9 cellular contexts compared by ENCODE assay signal in genomic region chr10:68871105-68871711, GRCh38. TPM values are rescaled to one million over a fixed set of nuclear protein-coding genes. Genes with fewer than 3 reads are reported as not detected.
A peak's percentile ranks its signal among the peaks of the same experiment; 100 is the strongest.
DNase-seq lines count a peak whose midpoint lies in the region; ATAC-seq, FAIRE-seq and TF ChIP-seq lines count a peak whose summit lies in the region.
"Had no signal": no experiment of that assay in that cellular context is flagged by ENCODE, and none has a peak within 500 bp of the region (broad histone marks: within the 10 kb centered on the region; RNA-seq: fewer than 3 reads in every experiment).

No MANE protein-coding gene starts in this region.

- peak; percentile 11 for ATAC-seq in activated CD8-positive, alpha-beta T cell treated with anti-CD3 and anti-CD28 coated beads for 36 hours
- no peak for ATAC-seq in activated CD8-positive, alpha-beta T cell treated with anti-CD3 and anti-CD28 coated beads, Interleukin-2, amount 10 ng/mL, durations not matched to agents 7 days and 5 days
- peak; percentile 43 for ATAC-seq in WTC11
- ATAC-seq: stimulated activated naive B cell treated with anti-CD40 and anti-IgM and Interleukin-4, amounts not matched to agents 10 μg/mL and 1 μg/mL and 100 μg/mL, for 72 hours had no signal

- H3K27ac ChIP-seq in iPS-18a (ENCODE audit: low read length) (peak overlapping the region; percentile 14), tibial artery (peak overlapping the region; percentile 42 to 50)

- no peaks in the 10 kb centered on the region for H3K27me3 Mint-ChIP-seq in activated CD8-positive, alpha-beta T cell treated with anti-CD3 and anti-CD28 coated beads for 36 hours
- no peaks in the 10 kb centered on the region for H3K27me3 Mint-ChIP-seq in activated CD8-positive, alpha-beta T cell treated with anti-CD3 and anti-CD28 coated beads, Interleukin-2, amount 10 ng/mL, durations not matched to agents 7 days and 5 days (ENCODE audit: low read depth)
- H3K27me3 Mint-ChIP-seq in WTC11 (ENCODE audit: low read depth) = peaks cover 13% of the 10 kb centered on the region
- H3K27me3 Mint-ChIP-seq: stimulated activated naive B cell treated with anti-CD40 and anti-IgM and Interleukin-4, amounts not matched to agents 10 μg/mL and 1 μg/mL and 100 μg/mL, for 72 hours had no signal

- H3K9me3 ChIP-seq in iPS-18a (ENCODE audit: control insufficient read depth, low read depth, low read length) = peaks cover 13% of the 10 kb centered on the region
- no peaks in the 10 kb centered on the region for H3K9me3 ChIP-seq in tibial artery

- H3K9ac ChIP-seq in iPS-18a (ENCODE audit: low read length) = no peak overlapping the region

- peak overlapping the region; percentile 1 for H3K4me3 ChIP-seq in iPS-18a (ENCODE audit: low read length)
- no peak overlapping the region for H3K4me3 ChIP-seq in tibial artery

- CTCF ChIA-PET in activated CD8-positive, alpha-beta T cell treated with anti-CD3 and anti-CD28 coated beads for 36 hours (lab: Charles Lee) = interaction anchor here (0.9 kb wide), 1 partner anchor 72 kb away, joined by 3 read pairs; no protein-coding TSS in a partner anchor
- CTCF ChIA-PET in activated CD8-positive, alpha-beta T cell treated with anti-CD3 and anti-CD28 coated beads, Interleukin-2, amount 10 ng/mL, durations not matched to agents 7 days and 5 days (lab: Charles Lee) = interaction anchor here (0.9 to 1.3 kb wide), 3 partner anchors 18 to 134 kb away, joined by 3 to 5 read pairs (median 3); partner anchors contain the start of gene STOX1
- CTCF ChIA-PET in WTC11 (lab: Charles Lee) = interaction anchor here (0.5 to 1.1 kb wide), 5 partner anchors 9 to 218 kb away, joined by 3 to 7 read pairs (median 5); partner anchors contain the start of gene STOX1

- H3K4me1 Mint-ChIP-seq in activated CD8-positive, alpha-beta T cell treated with anti-CD3 and anti-CD28 coated beads for 36 hours (ENCODE audit: low read depth) = peaks cover 11% of the 10 kb centered on the region
- H3K4me1 Mint-ChIP-seq in activated CD8-positive, alpha-beta T cell treated with anti-CD3 and anti-CD28 coated beads, Interleukin-2, amount 10 ng/mL, durations not matched to agents 7 days and 5 days (ENCODE audit: low read depth) = peaks cover 11% of the 10 kb centered on the region
- peaks cover 28% of the 10 kb centered on the region for H3K4me1 Mint-ChIP-seq in WTC11
- H3K4me1 Mint-ChIP-seq: stimulated activated naive B cell treated with anti-CD40 and anti-IgM and Interleukin-4, amounts not matched to agents 10 μg/mL and 1 μg/mL and 100 μg/mL, for 72 hours had no signal

- no peak overlapping the region for H3K4me3 Mint-ChIP-seq in activated CD8-positive, alpha-beta T cell treated with anti-CD3 and anti-CD28 coated beads for 36 hours
- no peak overlapping the region for H3K4me3 Mint-ChIP-seq in activated CD8-positive, alpha-beta T cell treated with anti-CD3 and anti-CD28 coated beads, Interleukin-2, amount 10 ng/mL, durations not matched to agents 7 days and 5 days
- H3K4me3 Mint-ChIP-seq in WTC11 = peak overlapping the region; percentile 20; the same call in 1 of the 2 replicates
- H3K4me3 Mint-ChIP-seq: stimulated activated naive B cell treated with anti-CD40 and anti-IgM and Interleukin-4, amounts not matched to agents 10 μg/mL and 1 μg/mL and 100 μg/mL, for 72 hours had no signal

- no peaks in the 10 kb centered on the region for H3K27me3 ChIP-seq in iPS-18a (ENCODE audit: control insufficient read depth, insufficient read depth, low read length)
- no peaks in the 10 kb centered on the region for H3K27me3 ChIP-seq in tibial artery

- POLR2A ChIA-PET in activated CD8-positive, alpha-beta T cell treated with anti-CD3 and anti-CD28 coated beads for 36 hours (lab: Charles Lee) = no interaction called here
- POLR2A ChIA-PET in activated CD8-positive, alpha-beta T cell treated with anti-CD3 and anti-CD28 coated beads, Interleukin-2, amount 10 ng/mL, durations not matched to agents 7 days and 5 days (lab: Charles Lee) = interaction anchor here (0.6 to 1.5 kb wide), 3 partner anchors 29 to 84 kb away, joined by 3 read pairs; partner anchors contain the start of genes DDX21 and DDX50
- POLR2A ChIA-PET in WTC11 (lab: Charles Lee) = no interaction called here

- DNase-seq in activated CD8-positive, alpha-beta T cell treated with anti-CD3 and anti-CD28 coated beads for 36 hours = no peak
- DNase-seq in activated CD8-positive, alpha-beta T cell treated with anti-CD3 and anti-CD28 coated beads, Interleukin-2, amount 10 ng/mL, durations not matched to agents 7 days and 5 days = no peak
- DNase-seq in WTC11 (ENCODE audit: low spot score) (no peak), tibial artery (no peak), posterior vena cava (ENCODE audit: low spot score) (no peak), NCI-H526 (lab: John Stamatoyannopoulos, UW) (no peak), HTR-8/SVneo (ENCODE audit: insufficient read length, low spot score) (no peak)
- DNase-seq: stimulated activated naive B cell treated with anti-CD40 and anti-IgM and Interleukin-4, amounts not matched to agents 10 μg/mL and 1 μg/mL and 100 μg/mL, for 72 hours had no signal

- H3K27ac Mint-ChIP-seq in activated CD8-positive, alpha-beta T cell treated with anti-CD3 and anti-CD28 coated beads for 36 hours = peak overlapping the region; percentile 41
- H3K27ac Mint-ChIP-seq in activated CD8-positive, alpha-beta T cell treated with anti-CD3 and anti-CD28 coated beads, Interleukin-2, amount 10 ng/mL, durations not matched to agents 7 days and 5 days = no peak overlapping the region
- H3K27ac Mint-ChIP-seq in WTC11 = peak overlapping the region; percentile 44
- H3K27ac Mint-ChIP-seq: stimulated activated naive B cell treated with anti-CD40 and anti-IgM and Interleukin-4, amounts not matched to agents 10 μg/mL and 1 μg/mL and 100 μg/mL, for 72 hours had no signal

- no peak for FAIRE-seq in HTR-8/SVneo (lab: Jason Lieb, UNC)

- H3K9me3 Mint-ChIP-seq in activated CD8-positive, alpha-beta T cell treated with anti-CD3 and anti-CD28 coated beads for 36 hours = peaks cover 2% of the 10 kb centered on the region
- H3K9me3 Mint-ChIP-seq in activated CD8-positive, alpha-beta T cell treated with anti-CD3 and anti-CD28 coated beads, Interleukin-2, amount 10 ng/mL, durations not matched to agents 7 days and 5 days (ENCODE audit: insufficient read depth) = no peaks in the 10 kb centered on the region
- peaks cover 29% of the 10 kb centered on the region for H3K9me3 Mint-ChIP-seq in WTC11

- H3K36me3 ChIP-seq in iPS-18a (ENCODE audit: control insufficient read depth, low read depth, low read length) (no peaks in the 10 kb centered on the region), tibial artery (no peaks in the 10 kb centered on the region)

- H3K4me1 ChIP-seq in iPS-18a (ENCODE audit: control insufficient read depth, low read depth, low read length) (peaks cover 17% of the 10 kb centered on the region), tibial artery (peaks cover 0 to 30% (median 11%) of the 10 kb centered on the region in 4 donors)

- no peaks in the 10 kb centered on the region for H3K36me3 Mint-ChIP-seq in activated CD8-positive, alpha-beta T cell treated with anti-CD3 and anti-CD28 coated beads for 36 hours (ENCODE audit: low read depth)
- H3K36me3 Mint-ChIP-seq in activated CD8-positive, alpha-beta T cell treated with anti-CD3 and anti-CD28 coated beads, Interleukin-2, amount 10 ng/mL, durations not matched to agents 7 days and 5 days (ENCODE audit: low read depth) = no peaks in the 10 kb centered on the region
- peaks cover 20% of the 10 kb centered on the region for H3K36me3 Mint-ChIP-seq in WTC11
- H3K36me3 Mint-ChIP-seq: stimulated activated naive B cell treated with anti-CD40 and anti-IgM and Interleukin-4, amounts not matched to agents 10 μg/mL and 1 μg/mL and 100 μg/mL, for 72 hours had no signal

- TF ChIP-seq CTCF in activated CD8-positive, alpha-beta T cell treated with anti-CD3 and anti-CD28 coated beads for 36 hours (IDR thresholded peaks at IDR 0.05) = no peak
- TF ChIP-seq CTCF in WTC11 (IDR thresholded peaks at IDR 0.05) (no peak), tibial artery (IDR thresholded peaks at IDR 0.05) (no peak)

- intact Hi-C loops in activated CD8-positive, alpha-beta T cell treated with anti-CD3 and anti-CD28 coated beads for 36 hours (cut with micrococcal nuclease) = no loop called here
- intact Hi-C loops in tibial artery (cut with DNase I; ENCODE audit: low total_unique reads) (no loop called here), posterior vena cava (cut with DNase I) (no loop called here)

TF ChIP-seq in WTC11, 78 proteins besides CTCF, POLR2A, EP300 and RAD21 (continues in another document):
- TF ChIP-seq USF1 (CRISPR knock-in tag; IDR thresholded peaks at IDR 0.05) = no peak
- TF ChIP-seq SMAD3 (CRISPR knock-in tag; IDR thresholded peaks at IDR 0.05; ENCODE audit: borderline replicate concordance) = no peak
- no peak for TF ChIP-seq NR2C2 (CRISPR knock-in tag; IDR thresholded peaks at IDR 0.05)
- TF ChIP-seq TCF7 (CRISPR knock-in tag; IDR thresholded peaks at IDR 0.05; ENCODE audit: low read depth) = no peak
- TF ChIP-seq IRF2 (CRISPR knock-in tag; IDR thresholded peaks at IDR 0.05; ENCODE audit: borderline replicate concordance, low read depth) = no peak
- no peak for TF ChIP-seq E2F5 (CRISPR knock-in tag; IDR thresholded peaks at IDR 0.05)
- no peak for TF ChIP-seq TP53 (CRISPR knock-in tag; IDR thresholded peaks at IDR 0.05)

RNA-seq across cellular contexts. Expression of gene DDX50, which starts 29.9 kb away (rescaled TPM):
- total RNA-seq in activated CD8-positive, alpha-beta T cell treated with anti-CD3 and anti-CD28 coated beads for 36 hours = 100 to 1,000 TPM; 102 to 105 TPM
- 10 to 100 TPM; 46.9 to 50.7 TPM for total RNA-seq in activated CD8-positive, alpha-beta T cell treated with anti-CD3 and anti-CD28 coated beads, Interleukin-2, amount 10 ng/mL, durations not matched to agents 7 days and 5 days
- total RNA-seq in WTC11 (2021) (37.1 to 43.4 TPM (median 42.9 TPM) in 3 replicates), posterior vena cava (10 to 100 TPM; 39.3 to 45.6 TPM)

RNA-seq across cellular contexts. Expression of gene STOX1, which starts 43.9 kb away (rescaled TPM):
- under 1 TPM; 0.22 to 0.36 TPM for total RNA-seq in activated CD8-positive, alpha-beta T cell treated with anti-CD3 and anti-CD28 coated beads for 36 hours
- total RNA-seq in activated CD8-positive, alpha-beta T cell treated with anti-CD3 and anti-CD28 coated beads, Interleukin-2, amount 10 ng/mL, durations not matched to agents 7 days and 5 days = under 1 TPM; 0.42 to 0.52 TPM
- total RNA-seq in WTC11 (2021) (1.6 to 1.9 TPM (median 1.6 TPM) in 3 replicates), posterior vena cava (under 1 TPM; 0.24 to 0.32 TPM)
